In the genomic region with DNA sequence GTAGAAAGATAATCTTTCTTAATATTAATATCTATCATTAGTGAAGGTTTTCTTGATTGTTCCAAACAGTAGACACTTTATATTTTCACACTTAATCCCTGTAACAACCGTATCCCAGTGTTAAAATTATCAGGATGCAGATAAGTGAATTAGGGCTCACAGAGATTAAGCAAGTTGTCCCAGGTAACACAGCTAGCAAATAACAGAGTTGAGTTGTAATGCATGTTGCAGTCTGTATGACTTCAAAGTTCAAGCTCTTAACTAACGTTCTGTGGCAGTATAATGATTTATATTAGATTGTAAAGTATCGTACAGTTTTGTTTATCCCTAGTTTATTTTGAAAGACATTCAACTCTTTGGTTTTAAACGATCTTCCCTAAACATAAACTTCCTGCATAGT, we compare ENCODE assay signal across 34 cellular contexts.
"Had no signal": no experiment of that assay in that cellular context is flagged by ENCODE, and none has a peak within 500 bp of the region (broad histone marks: within the 10 kb centered on the region; RNA-seq: fewer than 3 reads in every experiment).

No MANE protein-coding gene starts in this region.

- H3K27ac ChIP-seq: adrenal gland, ascending aorta, body of pancreas, brain microvascular endothelial cell, breast epithelium, cardiac muscle cell had no signal

- H3K4me3 ChIP-seq: adrenal gland, ascending aorta, body of pancreas, breast epithelium, cardiac muscle cell had no signal

- FAIRE-seq: astrocyte, bronchial epithelial cell had no signal

- H3K27me3 ChIP-seq: adrenal gland, ascending aorta, body of pancreas, brain microvascular endothelial cell, breast epithelium, cardiac muscle cell had no signal

- H3K9me3 ChIP-seq: adrenal gland, ascending aorta, body of pancreas, breast epithelium had no signal

- ATAC-seq: activated naive CD4-positive, alpha-beta T cell treated with anti-CD3 and anti-CD28 coated beads, Interleukin-2, amount 50 U/mL, for 72 hours; activated naive CD8-positive, alpha-beta T cell treated with anti-CD3 and anti-CD28 coated beads, Interleukin-2, amount 50 U/mL, for 24 hours; activated T-cell treated with anti-CD3 and anti-CD28 coated beads, Interleukin-2, amount 50 U/mL, for 4 hours; activated T-cell treated with anti-CD3 and anti-CD28 coated beads, Interleukin-2, amount 50 U/mL, for 72 hours; activated T-helper 17 cell treated with anti-CD3 and anti-CD28 coated beads, Interleukin-2, amount 50 U/mL, for 72 hours; body of pancreas had no signal

- DNase-seq: activated effector memory CD4-positive, alpha-beta T cell treated with anti-CD3 and anti-CD28 coated beads, Interleukin-2, amount 50 U/mL, for 16 hours; activated effector memory CD4-positive, alpha-beta T cell treated with Interleukin-2 at 50 U/mL for 16 hours; activated gamma-delta T cell; activated gamma-delta T cell treated with Interleukin-2 at 50 U/mL for 16 hours; activated naive CD4-positive, alpha-beta T cell; activated naive CD4-positive, alpha-beta T cell treated with anti-CD3 and anti-CD28 coated beads for 36 hours; activated naive CD4-positive, alpha-beta T cell treated with anti-CD3 and anti-CD28 coated beads, Interleukin-2, amount 10 ng/mL, durations not matched to agents 7 days and 5 days; activated naive CD4-positive, alpha-beta T cell treated with anti-CD3 and anti-CD28 coated beads, Interleukin-2, amount 50 U/mL, for 16 hours; activated naive CD4-positive, alpha-beta T cell treated with Interleukin-2 at 50 U/mL for 16 hours; activated naive CD8-positive, alpha-beta T cell treated with anti-CD3 and anti-CD28 coated beads for 36 hours; activated naive CD8-positive, alpha-beta T cell treated with anti-CD3 and anti-CD28 coated beads, Interleukin-2, amount 10 ng/mL, durations not matched to agents 7 days and 5 days; activated naive CD8-positive, alpha-beta T cell treated with anti-CD3 and anti-CD28 coated beads, Interleukin-2, amount 50 U/mL, for 24 hours; activated T-cell treated with anti-CD3 and anti-CD28 coated beads, Interleukin-2, amount 50 U/mL, for 1 hour; activated T-cell treated with anti-CD3 and anti-CD28 coated beads, Interleukin-2, amount 50 U/mL, for 24 hours; activated T-cell treated with anti-CD3 and anti-CD28 coated beads, Interleukin-2, amount 50 U/mL, for 4 hours; activated T-cell treated with anti-CD3 and anti-CD28 coated beads, Interleukin-2, amount 50 U/mL, for 48 hours; activated T-cell treated with anti-CD3 and anti-CD28 coated beads, Interleukin-2, amount 50 U/mL, for 72 hours; adrenal gland; amniotic stem cell; amygdala; anterior cingulate cortex; aorta; body of pancreas; brain microvascular endothelial cell; caudate nucleus; central memory CD4-positive, alpha-beta T cell; cerebellar nuclear complex had no signal

- H3K36me3 ChIP-seq: adrenal gland, ascending aorta, brain microvascular endothelial cell, breast epithelium, cardiac muscle cell had no signal

- H3K4me1 ChIP-seq: adrenal gland, ascending aorta, body of pancreas, breast epithelium had no signal
